Comparison of ENCODE assay signal across 8 cellular contexts in the genomic region with DNA sequence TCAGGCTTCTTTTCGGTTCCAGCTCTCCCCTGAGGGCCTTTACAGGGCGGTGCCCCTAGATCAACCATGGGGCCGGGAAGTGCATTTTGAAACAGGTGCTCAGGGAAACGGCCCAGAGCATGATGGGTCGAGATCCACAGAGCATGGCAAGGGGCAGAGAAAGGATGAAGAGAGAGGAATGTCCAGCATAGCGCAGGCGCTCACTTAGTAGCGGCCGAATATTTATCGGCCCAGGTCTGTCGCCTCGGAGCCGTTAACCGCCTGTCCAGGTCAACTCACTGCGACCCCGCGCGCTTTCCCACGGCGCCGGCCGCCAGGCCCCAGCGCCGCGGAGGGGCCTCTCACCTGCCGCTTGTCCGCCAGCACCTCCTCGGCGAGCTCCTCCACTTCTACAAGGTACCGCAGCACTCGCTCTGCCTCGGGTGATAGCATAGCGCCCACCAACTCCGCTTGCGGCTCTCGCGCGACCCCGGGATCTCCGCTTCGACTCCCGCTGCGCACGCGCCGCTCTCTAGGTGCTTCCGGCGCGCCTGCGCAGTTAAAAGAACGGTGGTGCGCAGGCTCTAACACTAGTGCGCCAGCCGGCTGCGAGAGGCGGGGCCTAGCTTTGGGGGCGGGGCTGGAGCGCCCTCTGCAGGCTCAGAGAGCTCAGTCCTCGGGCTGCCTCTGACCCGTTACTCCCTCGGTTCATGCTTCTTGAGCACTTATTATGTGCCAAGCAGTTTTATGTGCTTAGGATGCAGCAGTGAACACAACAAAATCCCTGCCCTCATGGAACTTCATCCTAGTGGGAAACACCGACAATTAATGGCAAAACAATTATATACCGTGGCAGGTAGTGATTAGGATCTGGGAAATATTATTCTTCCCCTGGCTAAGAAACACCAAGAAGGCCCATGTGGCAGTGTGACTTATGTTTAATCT. TPM values are rescaled to one million over a fixed set of nuclear protein-coding genes. Genes with fewer than 3 reads are reported as not detected.
DNase-seq lines count a peak whose midpoint lies in the region; ATAC-seq lines count a peak whose summit lies in the region.

TSS of gene PDRG1 (minus strand) at position 517 of the 924 bp plus-strand sequence. CDS start at position 432, 85 bp downstream.

- peak; percentile 94 for ATAC-seq in GM21423 (IDR thresholded peaks at IDR 0.05; ENCODE audit: unreplicated experiment)

- DNase-seq in DMS 273 treated with DMSO at 0.1 percent for 48 hours (lab: John Stamatoyannopoulos, UW) (peak; percentile 93), NOMO-1 treated with dmso at 0.1 percent for 144 hours (lab: John Stamatoyannopoulos, UW; ENCODE audit: unreplicated experiment) (peak; percentile 94)
- peak; percentile 85 to 93 (median 92) for DNase-seq in activated CD8-positive, alpha-beta memory T cell treated with anti-CD3 and anti-CD28 coated beads for 48 hours (ENCODE audit: low read depth in 2 of 3, low spot score in 2 of 3)
- peak; percentile 95 for DNase-seq in stimulated activated CD8-positive, alpha-beta memory T cell treated with anti-CD3 and anti-CD28 coated beads, Interleukin-15, amount 100 ng/mL, for 24 hours (ENCODE audit: low read depth)

- H3K4me3 ChIP-seq in HUES48 (ENCODE audit: low read depth, low read length) (peak within 1 kb of the TSS; percentile 94), mesodermal cell (ENCODE audit: extremely low read depth, insufficient read depth, low read length, poor library complexity, severe bottlenecking) (peak within 1 kb of the TSS; percentile 94)

- H3K27me3 ChIP-seq in HUES48 (ENCODE audit: control insufficient read depth, insufficient read depth, low read length): 0 out of 2 replicates have a peak, but pooled peaks cover 3% of the 10 kb centered on the region

- H3K4me1 ChIP-seq in HUES48 (ENCODE audit: control insufficient read depth, insufficient read depth, low read length) (peaks cover 7% of the 10 kb centered on the region), mesodermal cell (ENCODE audit: control insufficient read depth, insufficient read depth, low read length, poor library complexity, severe bottlenecking) (no peaks in the 10 kb centered on the region)

- WGBS in mesodermal cell (ENCODE audit: insufficient coverage in 2 of 2), 2 experiments: 0% methylated on average over 55 to 57 of the region's 63 CpGs

- in situ Hi-C loops in endometrial microvascular endothelial cells (cut with HindIII; ENCODE audit: inconsistent ontology term, low pct_unique_long_range_greater_than_20kb, low sequenced_read_pairs): no loop called here

- peak within 1 kb of the TSS; percentile 73 for H3K27ac ChIP-seq in HUES48 (ENCODE audit: low read depth, low read length)
- peak within 1 kb of the TSS; percentile 59 for H3K27ac ChIP-seq in mesodermal cell (ENCODE audit: low read depth, low read length, severe bottlenecking)

- peaks cover 37% of the 10 kb centered on the region for H3K36me3 ChIP-seq in HUES48 (ENCODE audit: control insufficient read depth, insufficient read depth, low read length)
- peaks cover 39% of the 10 kb centered on the region for H3K36me3 ChIP-seq in mesodermal cell (ENCODE audit: control insufficient read depth, insufficient read depth, low read length)

- H3K9me3 ChIP-seq in HUES48 (ENCODE audit: control insufficient read depth, insufficient read depth, low read length): no peaks in the 10 kb centered on the region
- peaks cover 9% of the 10 kb centered on the region for H3K9me3 ChIP-seq in mesodermal cell (ENCODE audit: control insufficient read depth, low read length)

- peak within 1 kb of the TSS; percentile 77 for H3K9ac ChIP-seq in HUES48 (ENCODE audit: low read depth, low read length)

RNA-seq across cellular contexts. Expression of gene PDRG1, which starts in this region (rescaled TPM):
- total RNA-seq in endometrial microvascular endothelial cells (ENCODE audit: inconsistent ontology term): 18.4 TPM
- polyA plus RNA-seq in mesodermal cell (2013, experiment 1 of 2): 14.5 TPM
- polyA plus RNA-seq in mesodermal cell (2013, experiment 2 of 2): 11.4 TPM

Comparison
In these comparisons a context has a peak if more than half of its experiments do, and no peak if none do; other contexts are left out.
1. Peak in every context shown above with its lines: DNase-seq, ATAC-seq, H3K4me3 ChIP-seq and H3K27ac ChIP-seq.